Comparison of ENCODE assay signal across 28 cellular contexts in genomic region chr3:7962244-7962643, GRCh38.
"Had no signal": no experiment of that assay in that cellular context is flagged by ENCODE, and none has a peak within 500 bp of the region (broad histone marks: within the 10 kb centered on the region; RNA-seq: fewer than 3 reads in every experiment).

No MANE protein-coding gene starts in this region.

- ATAC-seq: activated naive CD4-positive, alpha-beta T cell treated with anti-CD3 and anti-CD28 coated beads, Interleukin-2, amount 50 U/mL, for 72 hours; activated naive CD8-positive, alpha-beta T cell treated with anti-CD3 and anti-CD28 coated beads, Interleukin-2, amount 50 U/mL, for 24 hours; activated T-cell treated with anti-CD3 and anti-CD28 coated beads, Interleukin-2, amount 50 U/mL, for 4 hours; body of pancreas; PC-3; T-helper 17 cell had no signal

- H3K36me3 Mint-ChIP-seq: activated CD4-positive, alpha-beta memory T cell treated with anti-CD3 and anti-CD28 coated beads for 36 hours; activated naive CD4-positive, alpha-beta T cell treated with anti-CD3 and anti-CD28 coated beads, Interleukin-2, amount 50 U/mL, for 72 hours had no signal

- H3K4me3 Mint-ChIP-seq: activated CD4-positive, alpha-beta memory T cell treated with anti-CD3 and anti-CD28 coated beads for 36 hours; activated CD4-positive, alpha-beta T cell treated with anti-CD3 and anti-CD28 coated beads, Interleukin-2, amount 10 ng/mL, durations not matched to agents 7 days and 5 days; activated naive CD8-positive, alpha-beta T cell treated with anti-CD3 and anti-CD28 coated beads, Interleukin-2, amount 50 U/mL, for 24 hours; activated T-cell treated with anti-CD3 and anti-CD28 coated beads, Interleukin-2, amount 50 U/mL, for 4 hours; T-helper 17 cell had no signal

- H3K36me3 ChIP-seq: ascending aorta had no signal

- H3K27me3 ChIP-seq: ascending aorta, body of pancreas had no signal

- H3K4me1 Mint-ChIP-seq: activated CD4-positive, alpha-beta T cell treated with anti-CD3 and anti-CD28 coated beads, Interleukin-2, amount 10 ng/mL, durations not matched to agents 7 days and 5 days; activated naive CD8-positive, alpha-beta T cell treated with anti-CD3 and anti-CD28 coated beads, Interleukin-2, amount 50 U/mL, for 24 hours; T-helper 17 cell had no signal

- H3K4me1 ChIP-seq: ascending aorta, body of pancreas had no signal

- H3K9me3 ChIP-seq: ascending aorta, body of pancreas had no signal

- H3K27me3 Mint-ChIP-seq: activated CD4-positive, alpha-beta memory T cell treated with anti-CD3 and anti-CD28 coated beads for 36 hours; activated CD4-positive, alpha-beta T cell treated with anti-CD3 and anti-CD28 coated beads, Interleukin-2, amount 10 ng/mL, durations not matched to agents 7 days and 5 days; activated naive CD8-positive, alpha-beta T cell treated with anti-CD3 and anti-CD28 coated beads, Interleukin-2, amount 50 U/mL, for 24 hours; T-helper 17 cell had no signal

- DNase-seq: activated CD4-positive, alpha-beta memory T cell treated with anti-CD3 and anti-CD28 coated beads for 36 hours; activated CD4-positive, alpha-beta T cell treated with anti-CD3 and anti-CD28 coated beads, Interleukin-2, amount 10 ng/mL, durations not matched to agents 7 days and 5 days; activated CD4-positive, CD25-positive, alpha-beta regulatory T cell; activated CD8-positive, alpha-beta memory T cell treated with anti-CD3 and anti-CD28 coated beads for 24 hours; activated effector memory CD4-positive, alpha-beta T cell treated with anti-CD3 and anti-CD28 coated beads, Interleukin-2, amount 50 U/mL, for 16 hours; activated naive CD4-positive, alpha-beta T cell treated with Interleukin-2 at 50 U/mL for 16 hours; activated naive CD8-positive, alpha-beta T cell treated with anti-CD3 and anti-CD28 coated beads, Interleukin-2, amount 50 U/mL, for 24 hours; activated T-cell treated with anti-CD3 and anti-CD28 coated beads, Interleukin-2, amount 50 U/mL, for 4 hours; amniotic stem cell; body of pancreas; central memory CD4-positive, alpha-beta T cell; MM.1S; NCI-H1105; NCI-H1436; NCI-H187; NCI-H2081 treated with DMSO at 0.1 percent for 48 hours; NCI-H2171 treated with DMSO at 0.1 percent for 48 hours; NCI-H226; NCI-H510A; NCI-H526 treated with DMSO at 0.1 percent for 48 hours; NK-92 treated with Interleukin-12 subunit alpha and Interleukin-12 subunit beta, amount 100 ng/mL, for 24 hours; PC-3; SIG-M5; T-helper 17 cell; T-helper 9 cell had no signal

- H3K27ac Mint-ChIP-seq: activated CD4-positive, alpha-beta memory T cell treated with anti-CD3 and anti-CD28 coated beads for 36 hours; activated CD4-positive, alpha-beta T cell treated with anti-CD3 and anti-CD28 coated beads, Interleukin-2, amount 10 ng/mL, durations not matched to agents 7 days and 5 days; activated naive CD4-positive, alpha-beta T cell treated with anti-CD3 and anti-CD28 coated beads, Interleukin-2, amount 50 U/mL, for 72 hours; activated naive CD8-positive, alpha-beta T cell treated with anti-CD3 and anti-CD28 coated beads, Interleukin-2, amount 50 U/mL, for 24 hours; T-helper 17 cell had no signal

- H3K27ac ChIP-seq: ascending aorta, body of pancreas, VCaP had no signal

- H3K4me3 ChIP-seq: ascending aorta, body of pancreas had no signal

- H3K9me3 Mint-ChIP-seq: activated CD4-positive, alpha-beta memory T cell treated with anti-CD3 and anti-CD28 coated beads for 36 hours; activated CD4-positive, alpha-beta T cell treated with anti-CD3 and anti-CD28 coated beads, Interleukin-2, amount 10 ng/mL, durations not matched to agents 7 days and 5 days had no signal
